In genomic region chr18:6249110-6249680, GRCh38 we compare ENCODE assay signal across 15 cellular contexts.
DNase-seq lines count a peak whose midpoint lies in the region; ATAC-seq lines count a peak whose summit lies in the region.
"Had no signal": no experiment of that assay in that cellular context is flagged by ENCODE, and none has a peak within 500 bp of the region (broad histone marks: within the 10 kb centered on the region; RNA-seq: fewer than 3 reads in every experiment).

No MANE protein-coding gene starts in this region.

- intact Hi-C loops in Right ventricle myocardium superior (cut with DNase I): no loop called here

- ATAC-seq in GM18873 (IDR thresholded peaks at IDR 0.05; ENCODE audit: low FRiP score, unreplicated experiment) (peak; percentile 94), GM21528 (IDR thresholded peaks at IDR 0.05; ENCODE audit: low FRiP score, unreplicated experiment) (peak; percentile 92), HG03108 (IDR thresholded peaks at IDR 0.05; ENCODE audit: unreplicated experiment) (peak; percentile 59), left lobe of liver (peak; percentile 61), esophagus mucosa (no peak), Right ventricle myocardium superior (ENCODE audit: poor library complexity) (no peak)
- ATAC-seq: activated CD4-positive, alpha-beta T cell treated with anti-CD3 and anti-CD28 coated beads for 36 hours; gastroesophageal sphincter had no signal

- DNase-seq in left lobe of liver (ENCODE audit: low spot score): no peak
- DNase-seq in GDM1 (lab: John Stamatoyannopoulos, UW): no peak
- no peak for DNase-seq in foreskin melanocyte
- DNase-seq in Right ventricle myocardium superior: no peak
- DNase-seq: activated CD4-positive, alpha-beta T cell treated with anti-CD3 and anti-CD28 coated beads for 36 hours; dermis blood vessel endothelial cell; KBM-7; NCI-H226; posterior cingulate gyrus; SIG-M5 had no signal

Comparison
In these comparisons a context has a peak if more than half of its experiments do, and no peak if none do; other contexts are left out.
1. ATAC-seq: peak in GM18873 (single experiment), GM21528 (single experiment), HG03108 (single experiment) and left lobe of liver (single experiment); none in esophagus mucosa (single experiment) and Right ventricle myocardium superior (single experiment).